In the genomic region with DNA sequence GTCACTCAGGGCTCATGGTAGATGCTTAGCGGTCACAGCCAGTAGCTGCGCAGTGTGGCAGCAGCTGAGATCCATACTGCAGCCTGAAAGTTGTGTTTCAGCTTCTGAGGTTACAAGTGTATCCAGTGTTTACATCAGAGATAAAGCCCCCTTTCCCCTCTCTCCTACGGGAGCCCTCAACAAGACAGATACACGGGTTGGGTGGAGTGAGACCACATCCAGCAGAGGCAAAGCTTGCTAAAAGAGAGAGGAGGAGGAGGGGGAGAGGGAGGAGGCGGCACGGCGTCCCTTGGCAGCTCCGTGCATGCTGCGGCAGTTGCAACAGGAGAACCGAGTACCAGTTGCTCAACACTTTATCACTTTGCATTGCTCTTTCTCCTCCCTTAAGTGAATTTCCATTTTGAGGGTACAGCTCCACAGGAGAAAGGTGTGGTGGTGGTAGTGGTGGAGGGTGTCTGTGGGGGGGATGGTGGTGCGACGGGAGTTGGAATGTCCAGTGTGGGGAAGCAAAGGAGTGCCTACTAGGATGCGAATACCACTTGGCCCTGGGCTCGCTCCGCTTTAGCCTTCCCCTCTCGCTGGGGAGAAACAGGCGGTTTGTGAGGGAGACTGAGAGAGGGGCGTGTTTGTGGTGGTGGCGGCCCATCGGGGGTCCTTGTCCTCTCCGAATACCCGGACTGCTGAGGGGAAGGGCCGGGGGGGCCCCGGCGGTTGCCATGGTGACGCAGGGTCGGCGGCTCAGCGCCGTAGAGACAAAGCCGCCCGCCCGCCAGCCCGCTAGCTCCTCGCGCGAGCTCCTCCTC, we compare ENCODE assay signal across 1 cellular context.
TF ChIP-seq lines count a peak whose summit lies in the region.

No MANE protein-coding gene starts in this region.

TF ChIP-seq in K562, 482 proteins besides CTCF, POLR2A, EP300 and RAD21 (continued from another document and continues in another):
- TF ChIP-seq ZNF766 (CRISPR knock-in tag; conservative IDR thresholded peaks at IDR 0.05) (peak; percentile 54; the same call in 1 of the 2 replicates), TFAM (CRISPR knock-in tag; conservative IDR thresholded peaks at IDR 0.05) (no peak), ZKSCAN8 (CRISPR knock-in tag; IDR thresholded peaks at IDR 0.05) (no peak), ZNF253 (CRISPR knock-in tag; conservative IDR thresholded peaks at IDR 0.05) (no peak), SRSF1 (IDR thresholded peaks at IDR 0.05; ENCODE audit: low read depth, low read length) (0 out of 2 replicates have a peak, but pooled peaks have one; percentile 49), MECOM (CRISPR knock-in tag; IDR thresholded peaks at IDR 0.05) (no peak), HNRNPL (IDR thresholded peaks at IDR 0.05; ENCODE audit: low read depth, low read length) (no peak), NFXL1 (CRISPR knock-in tag; IDR thresholded peaks at IDR 0.05) (no peak), PRMT5 (CRISPR knock-in tag; IDR thresholded peaks at IDR 0.05) (no peak), RAD51 (IDR thresholded peaks at IDR 0.05; ENCODE audit: borderline replicate concordance, low read depth) (no peak; the same call in 1 of the 2 replicates), SRSF3 (IDR thresholded peaks at IDR 0.05; ENCODE audit: insufficient read depth, low read length) (no peak), MEF2A (IDR thresholded peaks at IDR 0.05; ENCODE audit: control insufficient read depth, low read depth, low read length) (no peak), CHCHD3 (CRISPR knock-in tag; IDR thresholded peaks at IDR 0.05) (no peak), ZNF780A (CRISPR knock-in tag; IDR thresholded peaks at IDR 0.05) (no peak), SRSF9 (IDR thresholded peaks at IDR 0.05; ENCODE audit: borderline replicate concordance, low read depth, low read length) (no peak), NCOR1 (IDR thresholded peaks at IDR 0.05) (no peak), SOX6 (IDR thresholded peaks at IDR 0.05) (peak; percentile 3; the same call in 1 of the 2 replicates), PRPF4 (IDR thresholded peaks at IDR 0.05; ENCODE audit: insufficient read depth, low read depth, low read length, poor library complexity, severe bottlenecking) (no peak), EWSR1 (IDR thresholded peaks at IDR 0.05; ENCODE audit: borderline replicate concordance, low read depth, partially characterized antibody) (no peak), CBFB (CRISPR knock-in tag; IDR thresholded peaks at IDR 0.05) (no peak), ADNP (tag; IDR thresholded peaks at IDR 0.05) (no peak), ELK1 (CRISPR knock-in tag; IDR thresholded peaks at IDR 0.05) (no peak), ZBTB43 (CRISPR knock-in tag; IDR thresholded peaks at IDR 0.05) (no peak), LEF1 (IDR thresholded peaks at IDR 0.05) (0 out of 2 replicates have a peak, but pooled peaks have one; percentile 9), ZNF217 (CRISPR knock-in tag; IDR thresholded peaks at IDR 0.05) (no peak), POU5F1 (IDR thresholded peaks at IDR 0.05; ENCODE audit: borderline replicate concordance, low read depth, low read length, partially characterized antibody) (no peak), RBM22 (IDR thresholded peaks at IDR 0.05; ENCODE audit: low read depth, low read length, poor library complexity, severe bottlenecking) (no peak), YBX1 (IDR thresholded peaks at IDR 0.05) (no peak), ZNF347 (CRISPR knock-in tag; IDR thresholded peaks at IDR 0.05; ENCODE audit: low read depth) (no peak), MYNN (IDR thresholded peaks at IDR 0.05) (peak; percentile 32; the same call in 1 of the 2 replicates), MYNN (CRISPR knock-in tag; IDR thresholded peaks at IDR 0.05) (no peak), ZNF561 (CRISPR knock-in tag; conservative IDR thresholded peaks at IDR 0.05) (no peak), ZNF592 (IDR thresholded peaks at IDR 0.05) (0 out of 2 replicates have a peak, but pooled peaks have one; percentile 81), POLR3A (IDR thresholded peaks at IDR 0.05; ENCODE audit: borderline replicate concordance, extremely low read depth, insufficient read depth, insufficient read length) (no peak), RFX7 (CRISPR knock-in tag; IDR thresholded peaks at IDR 0.05) (no peak), PCBP2 (IDR thresholded peaks at IDR 0.05; ENCODE audit: low read depth, low read length, poor library complexity, severe bottlenecking) (no peak), NR2C2 (CRISPR knock-in tag; IDR thresholded peaks at IDR 0.05) (peak; percentile 57; the same call in 1 of the 2 replicates), NR2C2 (tag; IDR thresholded peaks at IDR 0.05) (no peak), ZC3H8 (IDR thresholded peaks at IDR 0.05) (0 out of 2 replicates have a peak, but pooled peaks have one; percentile 63), FOS (IDR thresholded peaks at IDR 0.05; ENCODE audit: extremely low read depth, insufficient read length) (no peak), BMI1 (IDR thresholded peaks at IDR 0.05; ENCODE audit: low read length) (peak; percentile 67), ELF4 (CRISPR knock-in tag; IDR thresholded peaks at IDR 0.05) (no peak; the same call in 1 of the 2 replicates), MCM7 (IDR thresholded peaks at IDR 0.05) (no peak), ETV1 (tag; conservative IDR thresholded peaks at IDR 0.05; ENCODE audit: low read depth) (no peak), ZNF707 (CRISPR knock-in tag; conservative IDR thresholded peaks at IDR 0.05) (no peak), RB1 (IDR thresholded peaks at IDR 0.05; ENCODE audit: low read depth) (peak; percentile 4; the same call in 1 of the 2 replicates), ZNF12 (CRISPR knock-in tag; IDR thresholded peaks at IDR 0.05) (no peak), MTA2 (IDR thresholded peaks at IDR 0.05; ENCODE audit: low read depth) (peak; percentile 6; the same call in 1 of the 2 replicates), SAFB2 (IDR thresholded peaks at IDR 0.05; ENCODE audit: borderline replicate concordance, low read depth, low read length, severe bottlenecking) (no peak), NR2F6 (CRISPR knock-in tag; IDR thresholded peaks at IDR 0.05) (no peak), ASH1L (IDR thresholded peaks at IDR 0.05; ENCODE audit: borderline replicate concordance, low read depth, partially characterized antibody) (no peak), ZFP1 (CRISPR knock-in tag; IDR thresholded peaks at IDR 0.05) (no peak), ZFP36 (IDR thresholded peaks at IDR 0.05; ENCODE audit: low read depth, low read length, partially characterized antibody) (no peak), ZNF24 (IDR thresholded peaks at IDR 0.05) (0 out of 2 replicates have a peak, but pooled peaks have one; percentile 4), SP1 (CRISPR knock-in tag; IDR thresholded peaks at IDR 0.05) (peak; percentile 9; the same call in 1 of the 2 replicates), NBN (IDR thresholded peaks at IDR 0.05; ENCODE audit: low read depth) (no peak; the same call in 1 of the 2 replicates), HMG20A (CRISPR knock-in tag; conservative IDR thresholded peaks at IDR 0.05) (no peak), ZNF57 (CRISPR knock-in tag; IDR thresholded peaks at IDR 0.05) (no peak), POLR2AphosphoS2 (IDR thresholded peaks at IDR 0.05; ENCODE audit: low read length) (no peak), CTBP1 (IDR thresholded peaks at IDR 0.05; ENCODE audit: borderline replicate concordance) (peak; percentile 92; the same call in 1 of the 2 replicates)
- TF ChIP-seq, protein P1, sequence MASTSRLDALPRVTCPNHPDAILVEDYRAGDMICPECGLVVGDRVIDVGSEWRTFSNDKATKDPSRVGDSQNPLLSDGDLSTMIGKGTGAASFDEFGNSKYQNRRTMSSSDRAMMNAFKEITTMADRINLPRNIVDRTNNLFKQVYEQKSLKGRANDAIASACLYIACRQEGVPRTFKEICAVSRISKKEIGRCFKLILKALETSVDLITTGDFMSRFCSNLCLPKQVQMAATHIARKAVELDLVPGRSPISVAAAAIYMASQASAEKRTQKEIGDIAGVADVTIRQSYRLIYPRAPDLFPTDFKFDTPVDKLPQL (IDR thresholded peaks at IDR 0.05; ENCODE audit: extremely low read depth, insufficient read length): no peak
- TF ChIP-seq, protein P2, sequence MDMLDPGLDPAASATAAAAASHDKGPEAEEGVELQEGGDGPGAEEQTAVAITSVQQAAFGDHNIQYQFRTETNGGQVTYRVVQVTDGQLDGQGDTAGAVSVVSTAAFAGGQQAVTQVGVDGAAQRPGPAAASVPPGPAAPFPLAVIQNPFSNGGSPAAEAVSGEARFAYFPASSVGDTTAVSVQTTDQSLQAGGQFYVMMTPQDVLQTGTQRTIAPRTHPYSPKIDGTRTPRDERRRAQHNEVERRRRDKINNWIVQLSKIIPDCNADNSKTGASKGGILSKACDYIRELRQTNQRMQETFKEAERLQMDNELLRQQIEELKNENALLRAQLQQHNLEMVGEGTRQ (CRISPR knock-in tag; IDR thresholded peaks at IDR 0.05): no peak
- TF ChIP-seq, protein P3, sequence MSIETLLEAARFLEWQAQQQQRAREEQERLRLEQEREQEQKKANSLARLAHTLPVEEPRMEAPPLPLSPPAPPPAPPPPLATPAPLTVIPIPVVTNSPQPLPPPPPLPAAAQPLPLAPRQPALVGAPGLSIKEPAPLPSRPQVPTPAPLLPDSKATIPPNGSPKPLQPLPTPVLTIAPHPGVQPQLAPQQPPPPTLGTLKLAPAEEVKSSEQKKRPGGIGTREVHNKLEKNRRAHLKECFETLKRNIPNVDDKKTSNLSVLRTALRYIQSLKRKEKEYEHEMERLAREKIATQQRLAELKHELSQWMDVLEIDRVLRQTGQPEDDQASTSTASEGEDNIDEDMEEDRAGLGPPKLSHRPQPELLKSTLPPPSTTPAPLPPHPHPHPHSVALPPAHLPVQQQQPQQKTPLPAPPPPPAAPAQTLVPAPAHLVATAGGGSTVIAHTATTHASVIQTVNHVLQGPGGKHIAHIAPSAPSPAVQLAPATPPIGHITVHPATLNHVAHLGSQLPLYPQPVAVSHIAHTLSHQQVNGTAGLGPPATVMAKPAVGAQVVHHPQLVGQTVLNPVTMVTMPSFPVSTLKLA (conservative IDR thresholded peaks at IDR 0.05): peak in 1 of 2 experiments; percentile 44
- TF ChIP-seq, protein P4, sequence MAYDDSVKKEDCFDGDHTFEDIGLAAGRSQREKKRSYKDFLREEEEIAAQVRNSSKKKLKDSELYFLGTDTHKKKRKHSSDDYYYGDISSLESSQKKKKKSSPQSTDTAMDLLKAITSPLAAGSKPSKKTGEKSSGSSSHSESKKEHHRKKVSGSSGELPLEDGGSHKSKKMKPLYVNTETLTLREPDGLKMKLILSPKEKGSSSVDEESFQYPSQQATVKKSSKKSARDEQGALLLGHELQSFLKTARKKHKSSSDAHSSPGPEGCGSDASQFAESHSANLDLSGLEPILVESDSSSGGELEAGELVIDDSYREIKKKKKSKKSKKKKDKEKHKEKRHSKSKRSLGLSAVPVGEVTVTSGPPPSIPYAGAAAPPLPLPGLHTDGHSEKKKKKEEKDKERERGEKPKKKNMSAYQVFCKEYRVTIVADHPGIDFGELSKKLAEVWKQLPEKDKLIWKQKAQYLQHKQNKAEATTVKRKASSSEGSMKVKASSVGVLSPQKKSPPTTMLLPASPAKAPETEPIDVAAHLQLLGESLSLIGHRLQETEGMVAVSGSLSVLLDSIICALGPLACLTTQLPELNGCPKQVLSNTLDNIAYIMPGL (CRISPR knock-in tag; IDR thresholded peaks at IDR 0.05): no peak
